8 cellular contexts compared by ENCODE assay signal in the genomic region with DNA sequence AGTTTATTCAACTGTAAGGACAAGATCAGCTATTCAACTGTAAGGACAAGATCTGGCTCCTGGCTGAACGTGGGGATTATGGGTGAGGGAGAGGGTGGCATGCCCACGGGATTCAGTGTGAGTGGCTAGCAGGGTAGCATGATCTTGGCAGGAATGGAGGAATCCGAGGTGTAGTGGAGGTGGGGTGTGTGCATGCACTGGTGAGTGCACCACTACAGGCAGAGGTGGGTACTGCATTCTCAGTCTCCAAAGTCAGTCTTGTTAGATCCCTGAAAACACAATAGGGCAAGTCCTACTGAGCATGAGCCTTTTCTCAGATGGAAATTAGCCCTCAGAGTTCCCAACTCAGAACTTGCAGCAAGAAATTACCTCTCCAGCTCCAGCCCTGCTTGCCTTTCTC. TPM values are rescaled to one million over a fixed set of nuclear protein-coding genes. Genes with fewer than 3 reads are reported as not detected.
DNase-seq lines count a peak whose midpoint lies in the region; ATAC-seq, FAIRE-seq and TF ChIP-seq lines count a peak whose summit lies in the region.

No MANE protein-coding gene starts in this region.

- FAIRE-seq in A549 (lab: Jason Lieb, UNC): no peak

- 0% methylated on average over 3 of the region's 3 CpGs for WGBS in A549 (ENCODE audit: missing lambda C conversion rate)

- CTCF ChIA-PET in A549 (lab: Yijun Ruan, JAX): interaction anchor here (0.9 to 1.3 kb wide), 7 partner anchors 8 to 76 kb away, joined by 3 to 5 read pairs (median 3); no protein-coding TSS in a partner anchor

- no peak for TF ChIP-seq EP300 in A549 (IDR thresholded peaks at IDR 0.05)

- H3K4me2 ChIP-seq in A549: no peak overlapping the region

- no peaks in the 10 kb centered on the region for H3K4me1 ChIP-seq in A549
- no peaks in the 10 kb centered on the region for H3K4me1 ChIP-seq in Peyer's patch

- TF ChIP-seq RAD21 in A549 (conservative IDR thresholded peaks at IDR 0.05 in 1 of 2, IDR thresholded peaks at IDR 0.05 in 1 of 2): no peak

- in situ Hi-C loops in GM13976 (cut with MboI; ENCODE audit: low sequenced_read_pairs, unreplicated experiment): no loop called here

- POLR2A ChIA-PET in A549 (lab: Yijun Ruan, JAX): no interaction called here

- H3K9me3 ChIP-seq in A549 (no peaks in the 10 kb centered on the region), Peyer's patch (no peaks in the 10 kb centered on the region)

- no peaks in the 10 kb centered on the region for H3K27me3 ChIP-seq in Peyer's patch

- TF ChIP-seq CTCF in A549 (IDR thresholded peaks at IDR 0.05) (0 out of 3 replicates have a peak, but pooled peaks have one; percentile 12), GM13976 (IDR thresholded peaks at IDR 0.05; ENCODE audit: borderline replicate concordance, control extremely low read depth, extremely low read depth, insufficient read depth, missing control alignments) (peak; percentile 23), fibroblast of the aortic adventitia (IDR thresholded peaks at IDR 0.05; ENCODE audit: insufficient read depth, low read length) (peak; percentile 50), Peyer's patch (IDR thresholded peaks at IDR 0.05) (peak in 3 of 6 experiments; percentile 18 to 29 (median 27))

- DNase-seq in A549 (ENCODE audit: low read depth in 1 of 2, low spot score in 1 of 2) (peak; percentile 43 to 57), GM13976 (ENCODE audit: low spot score) (no peak), T follicular helper cell (ENCODE audit: low read depth) (peak; percentile 6), fibroblast of the aortic adventitia (ENCODE audit: low read depth) (peak; percentile 1), NCI-H1436 treated with DMSO at 0.1 percent for 48 hours (lab: John Stamatoyannopoulos, UW) (no peak), Peyer's patch (no peak)
- DNase-seq in stimulated activated CD8-positive, alpha-beta memory T cell treated with anti-CD3 and anti-CD28 coated beads, Interleukin-7, amount 100 ng/mL, for 48 hours (ENCODE audit: extremely low read depth in 1 of 2, low read depth in 1 of 2): peak; percentile 9 to 23

- H3K27ac ChIP-seq in A549 (no peak overlapping the region), Peyer's patch (no peak overlapping the region)

- H3K4me3 ChIP-seq in A549 (no peak overlapping the region), fibroblast of the aortic adventitia (ENCODE audit: low read depth, low read length) (no peak overlapping the region), Peyer's patch (no peak overlapping the region)

- ATAC-seq in A549: peak; percentile 71 to 95; a peak in 5 of 6 replicates
- ATAC-seq in HG03139 (IDR thresholded peaks at IDR 0.05; ENCODE audit: unreplicated experiment): peak; percentile 76

- H3K36me3 ChIP-seq in Peyer's patch: no peaks in the 10 kb centered on the region

- TF ChIP-seq POLR2A in A549 (IDR thresholded peaks at IDR 0.05; ENCODE audit: low read length): no peak
- TF ChIP-seq POLR2A in Peyer's patch (IDR thresholded peaks at IDR 0.05): no peak

TF ChIP-seq in A549, 52 proteins besides CTCF, POLR2A, EP300 and RAD21:
- no peak for TF ChIP-seq PHF8 (IDR thresholded peaks at IDR 0.05; ENCODE audit: borderline replicate concordance, low read depth)
- TF ChIP-seq TP53 (CRISPR knock-in tag; IDR thresholded peaks at IDR 0.05): no peak
- TF ChIP-seq HOXB5 (CRISPR knock-in tag; IDR thresholded peaks at IDR 0.05): no peak
- TF ChIP-seq KDM1A (IDR thresholded peaks at IDR 0.05; ENCODE audit: low read depth): no peak
- TF ChIP-seq MYC (IDR thresholded peaks at IDR 0.05; ENCODE audit: borderline replicate concordance, low read length): no peak
- TF ChIP-seq RFX5 (IDR thresholded peaks at IDR 0.05): no peak
- TF ChIP-seq, protein P1, sequence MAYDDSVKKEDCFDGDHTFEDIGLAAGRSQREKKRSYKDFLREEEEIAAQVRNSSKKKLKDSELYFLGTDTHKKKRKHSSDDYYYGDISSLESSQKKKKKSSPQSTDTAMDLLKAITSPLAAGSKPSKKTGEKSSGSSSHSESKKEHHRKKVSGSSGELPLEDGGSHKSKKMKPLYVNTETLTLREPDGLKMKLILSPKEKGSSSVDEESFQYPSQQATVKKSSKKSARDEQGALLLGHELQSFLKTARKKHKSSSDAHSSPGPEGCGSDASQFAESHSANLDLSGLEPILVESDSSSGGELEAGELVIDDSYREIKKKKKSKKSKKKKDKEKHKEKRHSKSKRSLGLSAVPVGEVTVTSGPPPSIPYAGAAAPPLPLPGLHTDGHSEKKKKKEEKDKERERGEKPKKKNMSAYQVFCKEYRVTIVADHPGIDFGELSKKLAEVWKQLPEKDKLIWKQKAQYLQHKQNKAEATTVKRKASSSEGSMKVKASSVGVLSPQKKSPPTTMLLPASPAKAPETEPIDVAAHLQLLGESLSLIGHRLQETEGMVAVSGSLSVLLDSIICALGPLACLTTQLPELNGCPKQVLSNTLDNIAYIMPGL (CRISPR knock-in tag; IDR thresholded peaks at IDR 0.05; ENCODE audit: borderline replicate concordance): no peak
- TF ChIP-seq, protein P2, sequence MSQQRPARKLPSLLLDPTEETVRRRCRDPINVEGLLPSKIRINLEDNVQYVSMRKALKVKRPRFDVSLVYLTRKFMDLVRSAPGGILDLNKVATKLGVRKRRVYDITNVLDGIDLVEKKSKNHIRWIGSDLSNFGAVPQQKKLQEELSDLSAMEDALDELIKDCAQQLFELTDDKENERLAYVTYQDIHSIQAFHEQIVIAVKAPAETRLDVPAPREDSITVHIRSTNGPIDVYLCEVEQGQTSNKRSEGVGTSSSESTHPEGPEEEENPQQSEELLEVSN (IDR thresholded peaks at IDR 0.05; ENCODE audit: borderline replicate concordance, low read depth): no peak
- TF ChIP-seq ZFP36 (IDR thresholded peaks at IDR 0.05; ENCODE audit: borderline replicate concordance, partially characterized antibody): no peak
- TF ChIP-seq, protein P3, sequence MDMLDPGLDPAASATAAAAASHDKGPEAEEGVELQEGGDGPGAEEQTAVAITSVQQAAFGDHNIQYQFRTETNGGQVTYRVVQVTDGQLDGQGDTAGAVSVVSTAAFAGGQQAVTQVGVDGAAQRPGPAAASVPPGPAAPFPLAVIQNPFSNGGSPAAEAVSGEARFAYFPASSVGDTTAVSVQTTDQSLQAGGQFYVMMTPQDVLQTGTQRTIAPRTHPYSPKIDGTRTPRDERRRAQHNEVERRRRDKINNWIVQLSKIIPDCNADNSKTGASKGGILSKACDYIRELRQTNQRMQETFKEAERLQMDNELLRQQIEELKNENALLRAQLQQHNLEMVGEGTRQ (IDR thresholded peaks at IDR 0.05): no peak
- no peak for TF ChIP-seq CBX8 (IDR thresholded peaks at IDR 0.05)
- no peak for TF ChIP-seq MAZ (IDR thresholded peaks at IDR 0.05; ENCODE audit: borderline replicate concordance, low read depth, low read length)
- no peak for TF ChIP-seq FOXS1 (CRISPR knock-in tag; IDR thresholded peaks at IDR 0.05)
- TF ChIP-seq JUNB (IDR thresholded peaks at IDR 0.05): no peak
- TF ChIP-seq, protein P4, sequence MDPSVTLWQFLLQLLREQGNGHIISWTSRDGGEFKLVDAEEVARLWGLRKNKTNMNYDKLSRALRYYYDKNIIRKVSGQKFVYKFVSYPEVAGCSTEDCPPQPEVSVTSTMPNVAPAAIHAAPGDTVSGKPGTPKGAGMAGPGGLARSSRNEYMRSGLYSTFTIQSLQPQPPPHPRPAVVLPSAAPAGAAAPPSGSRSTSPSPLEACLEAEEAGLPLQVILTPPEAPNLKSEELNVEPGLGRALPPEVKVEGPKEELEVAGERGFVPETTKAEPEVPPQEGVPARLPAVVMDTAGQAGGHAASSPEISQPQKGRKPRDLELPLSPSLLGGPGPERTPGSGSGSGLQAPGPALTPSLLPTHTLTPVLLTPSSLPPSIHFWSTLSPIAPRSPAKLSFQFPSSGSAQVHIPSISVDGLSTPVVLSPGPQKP (IDR thresholded peaks at IDR 0.05; ENCODE audit: low read depth, low read length): no peak
TF ChIP-seq in A549: peak in this region for 0.

RNA-seq across cellular contexts. Expression of a gene that starts 32.2 kb away (rescaled TPM):
- polyA plus RNA-seq in A549 (2011; rRNA removed) (not detected in 2 replicates), A549 (2017; fragmentation: RNase III; extraction: RNeasy Plus Mini Kit Qiagen cat#74134 plus additional on column Dnase treatment) (not detected in 3 replicates)
- polyA plus RNA-seq in A549 (2012; cell fraction: cytosol; rRNA removed): not detected in 2 replicates
- polyA plus RNA-seq in A549 (2012; cell fraction: nucleus; rRNA removed): not detected in 2 replicates
- polyA minus RNA-seq in A549 (2011; rRNA and poly(A)+ RNA removed): not detected in 2 replicates
- total RNA-seq in fibroblast of the aortic adventitia (ENCODE audit: low replicate concordance) (not detected in 2 replicates), Peyer's patch (not detected)

RNA-seq across cellular contexts. Expression of a gene that starts 45.7 kb away (rescaled TPM):
- not detected in 2 replicates for polyA plus RNA-seq in A549 (2011; rRNA removed)
- polyA plus RNA-seq in A549 (2012; cell fraction: cytosol; rRNA removed): not detected in 2 replicates
- polyA plus RNA-seq in A549 (2012; cell fraction: nucleus; rRNA removed): not detected in 2 replicates
- polyA plus RNA-seq in A549 (2017; fragmentation: RNase III; extraction: RNeasy Plus Mini Kit Qiagen cat#74134 plus additional on column Dnase treatment): not detected in 3 replicates
- polyA minus RNA-seq in A549 (2011; rRNA and poly(A)+ RNA removed): not detected in 2 replicates
- total RNA-seq in fibroblast of the aortic adventitia (ENCODE audit: low replicate concordance): not detected in 2 replicates
- not detected for total RNA-seq in Peyer's patch

Comparison
In these comparisons a context has a peak if more than half of its experiments do, and no peak if none do; other contexts are left out.
1. DNase-seq: peak in A549 (2 of 2), T follicular helper cell (single experiment), fibroblast of the aortic adventitia (single experiment) and stimulated activated CD8-positive, alpha-beta memory T cell treated with anti-CD3 and anti-CD28 coated beads, Interleukin-7, amount 100 ng/mL, for 48 hours (2 of 2); none in GM13976 (single experiment), NCI-H1436 treated with DMSO at 0.1 percent for 48 hours (single experiment) and Peyer's patch (0 of 3).